ENCODE assay signal across 34 cellular contexts in the genomic region with DNA sequence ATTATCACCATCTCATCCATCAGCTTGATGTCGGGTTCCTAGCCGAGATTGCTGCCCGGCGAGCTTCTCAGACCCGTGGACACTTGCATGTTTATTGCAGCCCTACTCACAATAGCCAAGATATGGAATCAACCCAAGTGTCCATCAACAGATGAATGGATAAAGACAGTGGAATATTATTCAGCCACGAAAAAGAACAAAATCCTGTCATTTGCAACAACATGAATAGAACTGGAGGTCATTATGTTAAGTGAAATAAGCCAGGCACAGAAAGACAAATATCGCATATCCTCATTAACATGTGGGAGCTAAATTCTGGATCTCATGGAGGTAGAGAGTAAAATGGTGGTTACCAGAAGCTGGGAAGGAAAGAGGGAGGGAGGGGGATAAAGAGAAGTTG. TPM values are rescaled to one million over a fixed set of nuclear protein-coding genes. Genes with fewer than 3 reads are reported as not detected.
"Had no signal": no experiment of that assay in that cellular context is flagged by ENCODE, and none has a peak within 500 bp of the region (broad histone marks: within the 10 kb centered on the region; RNA-seq: fewer than 3 reads in every experiment).

No MANE protein-coding gene starts in this region.

- DNase-seq: activated effector memory CD4-positive, alpha-beta T cell treated with anti-CD3 and anti-CD28 coated beads, Interleukin-2, amount 50 U/mL, for 16 hours; activated effector memory CD4-positive, alpha-beta T cell treated with Interleukin-2 at 50 U/mL for 16 hours; activated gamma-delta T cell; activated gamma-delta T cell treated with Interleukin-2 at 50 U/mL for 16 hours; activated naive CD4-positive, alpha-beta T cell; activated naive CD4-positive, alpha-beta T cell treated with anti-CD3 and anti-CD28 coated beads for 36 hours; activated naive CD4-positive, alpha-beta T cell treated with anti-CD3 and anti-CD28 coated beads, Interleukin-2, amount 10 ng/mL, durations not matched to agents 7 days and 5 days; activated naive CD4-positive, alpha-beta T cell treated with anti-CD3 and anti-CD28 coated beads, Interleukin-2, amount 50 U/mL, for 16 hours; activated naive CD4-positive, alpha-beta T cell treated with Interleukin-2 at 50 U/mL for 16 hours; activated naive CD8-positive, alpha-beta T cell treated with anti-CD3 and anti-CD28 coated beads for 36 hours; activated naive CD8-positive, alpha-beta T cell treated with anti-CD3 and anti-CD28 coated beads, Interleukin-2, amount 10 ng/mL, durations not matched to agents 7 days and 5 days; activated naive CD8-positive, alpha-beta T cell treated with anti-CD3 and anti-CD28 coated beads, Interleukin-2, amount 50 U/mL, for 24 hours; activated T-cell treated with anti-CD3 and anti-CD28 coated beads, Interleukin-2, amount 50 U/mL, for 4 hours; activated T-cell treated with anti-CD3 and anti-CD28 coated beads, Interleukin-2, amount 50 U/mL, for 48 hours; activated T-cell treated with anti-CD3 and anti-CD28 coated beads, Interleukin-2, amount 50 U/mL, for 72 hours; adrenal gland; amniotic stem cell; amygdala; anterior cingulate cortex; aorta; body of pancreas; brain microvascular endothelial cell; caudate nucleus; central memory CD4-positive, alpha-beta T cell; cerebellar nuclear complex had no signal

- ATAC-seq: activated naive CD4-positive, alpha-beta T cell treated with anti-CD3 and anti-CD28 coated beads, Interleukin-2, amount 50 U/mL, for 72 hours; activated naive CD8-positive, alpha-beta T cell treated with anti-CD3 and anti-CD28 coated beads, Interleukin-2, amount 50 U/mL, for 24 hours; activated T-cell treated with anti-CD3 and anti-CD28 coated beads, Interleukin-2, amount 50 U/mL, for 4 hours; activated T-cell treated with anti-CD3 and anti-CD28 coated beads, Interleukin-2, amount 50 U/mL, for 72 hours; activated T-helper 17 cell treated with anti-CD3 and anti-CD28 coated beads, Interleukin-2, amount 50 U/mL, for 72 hours; body of pancreas had no signal

- H3K36me3 ChIP-seq: adrenal gland, ascending aorta, brain microvascular endothelial cell, breast epithelium, cardiac muscle cell had no signal

- H3K27ac ChIP-seq: adrenal gland, ascending aorta, body of pancreas, brain microvascular endothelial cell, breast epithelium, cardiac muscle cell had no signal

- FAIRE-seq: astrocyte, bronchial epithelial cell had no signal

- H3K9me3 ChIP-seq: adrenal gland, ascending aorta, body of pancreas, breast epithelium had no signal

- H3K27me3 ChIP-seq: ascending aorta, body of pancreas, brain microvascular endothelial cell, breast epithelium, cardiac muscle cell had no signal

- H3K4me1 ChIP-seq: adrenal gland, ascending aorta, breast epithelium had no signal

- H3K4me3 ChIP-seq: adrenal gland, ascending aorta, body of pancreas, breast epithelium, cardiac muscle cell had no signal

RNA-seq across cellular contexts. Expression of a gene that starts 49.1 kb away (rescaled TPM):
- total RNA-seq: activated T-cell treated with anti-CD3 and anti-CD28 coated beads, Interleukin-2, amount 50 U/mL, for 4 hours; activated T-helper 1 cell treated with anti-CD3 and anti-CD28 coated beads, Interleukin-12 subunit alpha, Interleukin-12 subunit beta, Interleukin-2, Interleukin-4 antibody, amounts not matched to agents 30 ng/mL and 10 ng/mL and 1 ng/mL, durations not matched to agents 14 hours and 24 hours and 36 hours; activated T-helper 2 cell treated with anti-CD3 and anti-CD28 coated beads, Interferon-gamma antibody, Interleukin-2, Interleukin-4, amounts not matched to agents 10 μg/mL and 5 μg/mL and 100 μg/mL, durations not matched to agents 14 hours and 24 hours and 36 hours; ascending aorta had no signal
